Comparison of ENCODE assay signal across 7 cellular contexts in the genomic region with DNA sequence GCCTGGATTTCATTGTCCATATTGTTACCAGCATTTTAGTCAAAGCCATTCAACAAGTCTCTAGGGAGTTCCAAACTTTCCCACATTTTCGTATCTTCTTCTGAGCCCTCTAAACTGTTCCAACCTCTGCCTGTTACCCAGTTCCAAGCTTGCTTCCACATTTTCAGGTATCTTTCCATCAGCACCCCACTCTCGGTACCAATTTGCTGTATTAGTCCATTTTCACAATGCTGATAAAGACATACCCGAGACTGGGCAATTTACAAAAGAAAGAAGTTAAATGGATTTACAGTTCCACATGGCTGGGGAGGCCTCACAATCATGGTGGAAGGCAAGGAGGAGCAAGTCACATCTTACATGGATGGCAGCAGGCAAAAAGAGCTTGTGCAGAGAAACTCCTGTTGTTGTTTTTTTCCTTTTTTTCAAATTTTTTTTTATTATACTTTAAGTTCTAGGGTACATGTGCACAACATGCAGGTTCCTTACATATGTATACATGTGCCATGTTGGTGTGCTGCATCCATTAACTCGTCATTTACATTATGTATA. TPM values are rescaled to one million over a fixed set of nuclear protein-coding genes. Genes with fewer than 3 reads are reported as not detected.
"Had no signal": no experiment of that assay in that cellular context is flagged by ENCODE, and none has a peak within 500 bp of the region (broad histone marks: within the 10 kb centered on the region; RNA-seq: fewer than 3 reads in every experiment).

No MANE protein-coding gene starts in this region.

RNA-seq across cellular contexts. Expression of a gene that starts 22.5 kb away (rescaled TPM):
- total RNA-seq: PC-3, Peyer's patch, Right ventricle myocardium inferior, Right ventricle myocardium superior, RPMI7951, SJSA1, SK-MEL-5 had no signal
